In the genomic region with DNA sequence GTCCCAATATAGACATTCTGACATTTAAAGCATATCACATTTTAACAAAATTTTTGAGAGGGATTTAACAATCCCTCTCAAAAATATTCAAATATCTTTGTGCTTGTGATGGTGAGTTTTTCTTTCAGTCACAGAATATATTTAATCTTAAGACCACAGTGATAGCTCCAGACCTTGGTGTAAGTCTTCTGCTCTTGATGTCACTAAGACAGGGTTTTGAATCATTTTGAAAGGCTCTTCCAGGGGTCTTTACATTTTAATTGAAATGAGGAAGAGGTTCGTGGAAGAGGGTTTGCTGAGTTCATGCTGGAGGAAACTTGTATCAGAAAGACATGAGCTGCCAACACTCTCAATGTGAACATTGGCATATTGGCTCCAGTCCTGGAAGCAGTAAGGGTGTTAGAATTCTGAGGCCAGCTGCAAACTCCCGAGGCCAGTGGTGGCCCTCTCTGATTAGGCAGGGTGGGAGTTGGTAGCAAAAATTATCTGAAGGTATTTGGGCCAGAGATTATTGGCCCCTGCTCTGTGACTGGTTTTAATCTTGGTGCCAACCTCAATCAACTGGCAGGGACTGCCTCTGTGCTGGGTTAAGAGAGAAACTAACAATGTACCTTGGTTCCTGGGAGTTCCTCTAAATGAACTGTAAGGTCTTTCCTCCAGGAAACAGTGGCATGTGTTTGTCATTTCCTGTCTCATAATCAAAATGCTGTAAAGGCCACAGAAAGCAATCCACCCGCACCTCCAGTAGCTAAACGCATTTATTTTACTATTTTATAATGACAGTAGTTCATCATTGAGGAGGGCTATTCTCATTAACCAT, we compare ENCODE assay signal across 13 cellular contexts. TPM values are rescaled to one million over a fixed set of nuclear protein-coding genes. Genes with fewer than 3 reads are reported as not detected.
A peak's percentile ranks its signal among the peaks of the same experiment; 100 is the strongest.
DNase-seq lines count a peak whose midpoint lies in the region; ATAC-seq and TF ChIP-seq lines count a peak whose summit lies in the region.
"Had no signal": no experiment of that assay in that cellular context is flagged by ENCODE, and none has a peak within 500 bp of the region (broad histone marks: within the 10 kb centered on the region; RNA-seq: fewer than 3 reads in every experiment).

No MANE protein-coding gene starts in this region.

- H3K9me3 ChIP-seq in PC-9 (ENCODE audit: insufficient read depth, low read depth): no peaks in the 10 kb centered on the region

- CTCF ChIA-PET in PC-9 (lab: Charles Lee): interaction anchor here (1.2 kb wide), 1 partner anchor 27 kb away, joined by 3 read pairs; no protein-coding TSS in a partner anchor

- no peaks in the 10 kb centered on the region for H3F3A ChIP-seq in PC-9 (ENCODE audit: insufficient read depth, low read depth)

- no peak overlapping the region for H3K4me2 ChIP-seq in PC-9

- no peaks in the 10 kb centered on the region for H4K20me1 ChIP-seq in PC-9 (ENCODE audit: insufficient read depth)

- H3K27me3 ChIP-seq in PC-9 (ENCODE audit: insufficient read depth, low read depth): no peaks in the 10 kb centered on the region

- H3K4me1 ChIP-seq in PC-9 (replicated peaks; ENCODE audit: insufficient read depth): no peaks in the 10 kb centered on the region

- H3K79me2 ChIP-seq in PC-9 (ENCODE audit: low read depth): no peaks in the 10 kb centered on the region

- DNase-seq in left ventricle myocardium superior (no peak), Right ventricle myocardium inferior (ENCODE audit: missing footprints) (no peak), PC-9 (no peak), fibroblast of pulmonary artery (ENCODE audit: low read depth) (peak; percentile 31), midbrain (lab: John Stamatoyannopoulos, UW) (no peak), caudate nucleus (lab: John Stamatoyannopoulos, UW) (no peak)
- DNase-seq: cerebellar nuclear complex; stimulated activated CD4-positive, alpha-beta T cell treated with anti-CD3 and anti-CD28 coated beads, Interleukin-4, amount 100 ng/mL, for 1 hour had no signal

- H3K27ac ChIP-seq in PC-9 (no peak overlapping the region), caudate nucleus (ENCODE audit: low read depth, low read length) (no peak overlapping the region)

- H3K36me3 ChIP-seq in PC-9 (ENCODE audit: low read depth): no peaks in the 10 kb centered on the region

- TF ChIP-seq CTCF in PC-9 (conservative IDR thresholded peaks at IDR 0.05) (no peak), fibroblast of pulmonary artery (IDR thresholded peaks at IDR 0.05; ENCODE audit: low read length, missing control alignments) (no peak)

- no TSS peak for BruUV-seq in PC-9 (replicated peaks; lab: Mats Ljungman, UMichigan)

- H2AFZ ChIP-seq in PC-9: 0 out of 2 replicates have a peak overlapping the region, but pooled peaks have one; percentile 17

- intact Hi-C loops in left ventricle myocardium superior (cut with micrococcal nuclease) (no loop called here), Right ventricle myocardium inferior (cut with DNase I) (no loop called here), PC-9 (cut with micrococcal nuclease; ENCODE audit: unreplicated experiment) (loop anchor here (10.0 kb wide), 1 partner anchor 374 kb away; no protein-coding TSS in a partner anchor)

- peak; percentile 42 for ATAC-seq in left ventricle myocardium superior
- ATAC-seq in Right ventricle myocardium inferior: no peak
- no peak for ATAC-seq in HG02798 (IDR thresholded peaks at IDR 0.05; ENCODE audit: poor library complexity, unreplicated experiment)
- ATAC-seq in GM18870 (IDR thresholded peaks at IDR 0.05; ENCODE audit: unreplicated experiment): no peak

- H3K9me2 ChIP-seq in PC-9 (ENCODE audit: insufficient read depth): no peaks in the 10 kb centered on the region

- POLR2A ChIA-PET in PC-9 (lab: Charles Lee; ENCODE audit: unreplicated experiment): no interaction called here

- no peak overlapping the region for H3K4me3 ChIP-seq in PC-9
- no peak overlapping the region for H3K4me3 ChIP-seq in fibroblast of pulmonary artery (replicated peaks; ENCODE audit: low read depth, low read length)

RNA-seq across cellular contexts. Expression of gene POU1F1, which starts 5.3 kb away (rescaled TPM):
- not detected for total RNA-seq in left ventricle myocardium superior
- total RNA-seq in Right ventricle myocardium inferior: not detected
- total RNA-seq in PC-9 (2021): not detected in 2 replicates
- total RNA-seq: osteocyte, subcutaneous adipose tissue, T-cell had no signal

RNA-seq across cellular contexts. Expression of gene CHMP2B, which starts 44.0 kb away (rescaled TPM):
- total RNA-seq in left ventricle myocardium superior: 33.1 TPM
- 33.5 TPM for total RNA-seq in Right ventricle myocardium inferior
- 38.1 and 54.6 TPM in 2 replicates for total RNA-seq in PC-9 (2021)
